ENCODE assay signal across 8 cellular contexts in genomic region chr10:102133373-102134195, GRCh38. TPM values are rescaled to one million over a fixed set of nuclear protein-coding genes. Genes with fewer than 3 reads are reported as not detected.
DNase-seq lines count a peak whose midpoint lies in the region; ATAC-seq and TF ChIP-seq lines count a peak whose summit lies in the region.

No MANE protein-coding gene starts in this region.

- H3K27me3 ChIP-seq in effector memory CD4-positive, alpha-beta T cell (replicated peaks; ENCODE audit: control insufficient read depth, insufficient read depth, low read length, poor library complexity, severe bottlenecking) = no peaks in the 10 kb centered on the region
- H3K27me3 ChIP-seq in lung (ENCODE audit: control insufficient read depth, insufficient read depth) = no peaks in the 10 kb centered on the region

- in situ Hi-C loops in ACHN (cut with HindIII; ENCODE audit: low pct_ligation_motif_present, low pct_unique_long_range_greater_than_20kb, low sequenced_read_pairs) = no loop called here

- H3K27ac ChIP-seq in effector memory CD4-positive, alpha-beta T cell (ENCODE audit: insufficient read depth, low read length, poor library complexity, severe bottlenecking) = peak overlapping the region; percentile 91
- H3K27ac ChIP-seq in lung (ENCODE audit: low read depth in 1 of 2, low read length in 1 of 2) = peak overlapping the region; percentile 93 to 95

- H3K36me3 ChIP-seq in effector memory CD4-positive, alpha-beta T cell (ENCODE audit: control insufficient read depth, insufficient read depth, low read length) = peaks cover 11% of the 10 kb centered on the region
- peaks cover 6 to 12% of the 10 kb centered on the region in 2 donors for H3K36me3 ChIP-seq in lung (ENCODE audit: control insufficient read depth in 2 of 2, insufficient read depth in 2 of 2, low read length in 2 of 2)

- H3K4me1 ChIP-seq in effector memory CD4-positive, alpha-beta T cell (ENCODE audit: control insufficient read depth, insufficient read depth, low read length, poor library complexity, severe bottlenecking) = peaks cover 15% of the 10 kb centered on the region
- H3K4me1 ChIP-seq in lung (ENCODE audit: control insufficient read depth in 2 of 2, insufficient read depth in 2 of 2, low read length in 2 of 2) = peaks cover 8 to 11% of the 10 kb centered on the region in 2 donors

- DNase-seq in ACHN (peak; percentile 71), NCI-H1105 treated with DMSO at 0.1 percent for 48 hours (lab: John Stamatoyannopoulos, UW) (peak; percentile 10), lung (ENCODE audit: low spot score) (peak; percentile 77)
- DNase-seq in activated CD4-positive, alpha-beta T cell treated with anti-CD3 and anti-CD28 coated beads, Interleukin-2, amount 50 U/mL, for 24 hours (ENCODE audit: low read depth in 1 of 2, low spot score in 1 of 2) = peak; percentile 59 to 69
- DNase-seq in effector memory CD4-positive, alpha-beta T cell = no peak
- peak in 2 of 3 experiments; percentile 59 to 67 for DNase-seq in stimulated activated CD4-positive, alpha-beta T cell treated with anti-CD3 and anti-CD28 coated beads, TNF-alpha, amount 100 ng/mL, for 4 hours (ENCODE audit: low read depth in 3 of 3)

- H3K4me3 ChIP-seq in effector memory CD4-positive, alpha-beta T cell (ENCODE audit: insufficient read depth, low read depth, low read length, poor library complexity, severe bottlenecking) = peak overlapping the region; percentile 96
- H3K4me3 ChIP-seq in lung = peak overlapping the region; percentile 95

- TF ChIP-seq CTCF in lung (IDR thresholded peaks at IDR 0.05; ENCODE audit: control extremely low read depth, extremely low read depth) = no peak

- H3K9me3 ChIP-seq in effector memory CD4-positive, alpha-beta T cell (ENCODE audit: control insufficient read depth, low read length) = no peaks in the 10 kb centered on the region
- no peaks in the 10 kb centered on the region for H3K9me3 ChIP-seq in lung (ENCODE audit: control insufficient read depth in 2 of 2, insufficient read depth in 1 of 2, low read length in 1 of 2)

- WGBS in lung, 2 donors = 0 to 1% methylated on average over 44 to 48 of the region's 48 CpGs

- ATAC-seq in GM18511 (IDR thresholded peaks at IDR 0.05; ENCODE audit: unreplicated experiment) (peak; percentile 30), lung (ENCODE audit: insufficient read depth, low FRiP score) (peak; percentile 21), GM19397 (IDR thresholded peaks at IDR 0.05; ENCODE audit: unreplicated experiment) (no peak)

RNA-seq across cellular contexts. Expression of gene PPRC1, which starts 0.7 kb away (rescaled TPM):
- 10 to 100 TPM; 19.3 to 42.1 TPM for total RNA-seq in lung
- 10 to 100 TPM; 25.0 to 28.0 TPM for polyA plus RNA-seq in lung

RNA-seq across cellular contexts. Expression of gene LDB1, which starts 13.4 kb away (rescaled TPM):
- total RNA-seq in lung = 10 to 100 TPM; 44.9 to 81.6 TPM
- 10 to 100 TPM; 28.6 to 33.8 TPM for polyA plus RNA-seq in lung

RNA-seq across cellular contexts. Expression of gene NOLC1, which starts 18.6 kb away (rescaled TPM):
- 10 to 100 TPM; 30.9 to 42.4 TPM for total RNA-seq in lung
- 10 to 100 TPM; 21.8 to 60.9 TPM for polyA plus RNA-seq in lung

Comparison
In these comparisons a context has a peak if more than half of its experiments do, and no peak if none do; other contexts are left out.
1. DNase-seq: peak in ACHN (single experiment), NCI-H1105 treated with DMSO at 0.1 percent for 48 hours (single experiment), activated CD4-positive, alpha-beta T cell treated with anti-CD3 and anti-CD28 coated beads, Interleukin-2, amount 50 U/mL, for 24 hours (2 of 2), lung (single experiment) and stimulated activated CD4-positive, alpha-beta T cell treated with anti-CD3 and anti-CD28 coated beads, TNF-alpha, amount 100 ng/mL, for 4 hours (2 of 3); none in effector memory CD4-positive, alpha-beta T cell (0 of 3).